Comparison of ENCODE assay signal across 1 cellular context in the genomic region with DNA sequence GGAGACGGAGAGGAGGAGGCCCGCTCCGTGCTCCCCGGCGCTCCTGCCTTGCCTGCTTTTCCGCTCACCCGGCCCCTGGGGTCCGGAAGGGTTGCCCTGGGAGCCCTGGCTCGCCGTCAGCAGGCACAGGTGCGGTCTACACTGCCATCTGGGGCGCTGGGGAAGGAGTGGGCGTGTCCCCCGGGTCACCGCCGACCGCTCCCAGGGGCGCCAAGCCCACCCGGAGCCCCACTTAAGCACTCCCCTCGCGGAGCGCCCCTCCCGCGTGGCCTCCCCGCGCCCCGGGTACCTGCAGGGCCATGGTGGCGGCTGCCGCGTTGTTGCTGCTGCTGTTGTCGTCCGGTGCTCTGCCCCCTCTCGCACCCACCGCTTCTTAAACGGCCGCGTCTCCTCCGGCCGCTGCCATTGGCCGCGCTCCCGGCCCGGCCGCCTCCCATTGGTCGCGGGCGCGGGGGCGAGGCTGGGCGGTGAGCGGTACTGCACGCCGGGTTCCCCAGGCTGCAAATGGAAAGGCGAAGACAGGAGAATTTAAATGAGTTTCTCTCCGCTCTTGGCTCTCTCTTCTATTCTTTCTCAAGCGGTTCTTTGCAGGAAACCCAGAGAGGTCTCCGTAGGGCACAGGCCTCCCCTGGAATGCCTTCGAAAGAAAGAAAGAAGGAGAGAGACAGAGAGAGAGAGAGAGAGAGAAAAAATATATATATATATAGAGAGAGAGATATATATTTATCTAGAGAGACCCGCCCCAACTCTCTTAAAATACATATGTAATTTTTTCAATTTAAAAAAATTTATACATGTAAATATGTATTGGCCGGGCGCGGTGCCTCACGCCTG.
TF ChIP-seq lines count a peak whose summit lies in the region.

A gene (minus strand): TSS at position 349 of the 834 bp plus-strand sequence. CDS start 48 bp downstream, at position 301.

TF ChIP-seq in K562, 482 proteins besides CTCF, POLR2A, EP300 and RAD21 (continued from another document and continues in another):
- TF ChIP-seq, protein P1, sequence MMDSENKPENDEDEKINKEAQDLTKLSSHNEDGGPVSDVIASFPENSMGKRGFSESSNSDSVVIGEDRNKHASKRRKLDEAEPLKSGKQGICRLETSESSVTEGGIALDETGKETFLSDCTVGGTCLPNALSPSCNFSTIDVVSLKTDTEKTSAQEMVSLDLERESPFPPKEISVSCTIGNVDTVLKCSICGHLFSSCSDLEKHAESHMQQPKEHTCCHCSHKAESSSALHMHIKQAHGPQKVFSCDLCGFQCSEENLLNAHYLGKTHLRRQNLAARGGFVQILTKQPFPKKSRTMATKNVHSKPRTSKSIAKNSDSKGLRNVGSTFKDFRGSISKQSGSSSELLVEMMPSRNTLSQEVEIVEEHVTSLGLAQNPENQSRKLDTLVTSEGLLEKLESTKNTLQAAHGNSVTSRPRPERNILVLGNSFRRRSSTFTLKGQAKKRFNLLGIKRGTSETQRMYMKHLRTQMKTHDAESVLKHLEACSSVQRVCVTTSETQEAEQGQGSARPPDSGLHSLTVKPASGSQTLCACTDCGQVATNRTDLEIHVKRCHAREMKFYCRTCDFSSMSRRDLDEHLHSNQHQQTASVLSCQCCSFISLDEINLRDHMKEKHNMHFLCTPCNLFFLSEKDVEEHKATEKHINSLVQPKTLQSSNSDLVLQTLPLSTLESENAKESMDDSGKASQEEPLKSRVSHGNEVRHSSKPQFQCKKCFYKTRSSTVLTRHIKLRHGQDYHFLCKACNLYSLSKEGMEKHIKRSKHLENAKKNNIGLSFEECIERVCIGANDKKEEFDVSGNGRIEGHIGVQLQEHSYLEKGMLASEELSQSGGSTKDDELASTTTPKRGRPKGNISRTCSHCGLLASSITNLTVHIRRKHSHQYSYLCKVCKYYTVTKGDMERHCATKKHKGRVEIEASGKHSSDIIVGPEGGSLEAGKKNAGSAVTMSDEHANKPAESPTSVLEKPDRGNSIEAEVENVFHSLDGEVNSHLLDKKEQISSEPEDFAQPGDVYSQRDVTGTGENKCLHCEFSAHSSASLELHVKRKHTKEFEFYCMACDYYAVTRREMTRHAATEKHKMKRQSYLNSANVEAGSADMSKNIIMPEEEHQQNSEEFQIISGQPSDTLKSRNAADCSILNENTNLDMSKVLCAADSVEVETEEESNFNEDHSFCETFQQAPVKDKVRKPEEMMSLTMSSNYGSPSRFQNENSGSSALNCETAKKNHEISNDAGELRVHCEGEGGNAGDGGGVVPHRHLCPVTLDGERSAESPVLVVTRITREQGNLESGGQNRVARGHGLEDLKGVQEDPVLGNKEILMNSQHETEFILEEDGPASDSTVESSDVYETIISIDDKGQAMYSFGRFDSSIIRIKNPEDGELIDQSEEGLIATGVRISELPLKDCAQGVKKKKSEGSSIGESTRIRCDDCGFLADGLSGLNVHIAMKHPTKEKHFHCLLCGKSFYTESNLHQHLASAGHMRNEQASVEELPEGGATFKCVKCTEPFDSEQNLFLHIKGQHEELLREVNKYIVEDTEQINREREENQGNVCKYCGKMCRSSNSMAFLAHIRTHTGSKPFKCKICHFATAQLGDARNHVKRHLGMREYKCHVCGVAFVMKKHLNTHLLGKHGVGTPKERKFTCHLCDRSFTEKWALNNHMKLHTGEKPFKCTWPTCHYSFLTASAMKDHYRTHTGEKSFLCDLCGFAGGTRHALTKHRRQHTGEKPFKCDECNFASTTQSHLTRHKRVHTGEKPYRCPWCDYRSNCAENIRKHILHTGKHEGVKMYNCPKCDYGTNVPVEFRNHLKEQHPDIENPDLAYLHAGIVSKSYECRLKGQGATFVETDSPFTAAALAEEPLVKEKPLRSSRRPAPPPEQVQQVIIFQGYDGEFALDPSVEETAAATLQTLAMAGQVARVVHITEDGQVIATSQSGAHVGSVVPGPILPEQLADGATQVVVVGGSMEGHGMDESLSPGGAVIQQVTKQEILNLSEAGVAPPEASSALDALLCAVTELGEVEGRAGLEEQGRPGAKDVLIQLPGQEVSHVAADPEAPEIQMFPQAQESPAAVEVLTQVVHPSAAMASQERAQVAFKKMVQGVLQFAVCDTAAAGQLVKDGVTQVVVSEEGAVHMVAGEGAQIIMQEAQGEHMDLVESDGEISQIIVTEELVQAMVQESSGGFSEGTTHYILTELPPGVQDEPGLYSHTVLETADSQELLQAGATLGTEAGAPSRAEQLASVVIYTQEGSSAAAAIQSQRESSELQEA (IDR thresholded peaks at IDR 0.05; ENCODE audit: low read depth) = no peak
- no peak for TF ChIP-seq GATAD2B (IDR thresholded peaks at IDR 0.05; ENCODE audit: borderline replicate concordance)
- peak; percentile 68; the same call in 1 of the 2 replicates for TF ChIP-seq CTBP1 (IDR thresholded peaks at IDR 0.05; ENCODE audit: borderline replicate concordance)
- no peak for TF ChIP-seq ZSCAN32 (CRISPR knock-in tag; IDR thresholded peaks at IDR 0.05)
- TF ChIP-seq, protein P2, sequence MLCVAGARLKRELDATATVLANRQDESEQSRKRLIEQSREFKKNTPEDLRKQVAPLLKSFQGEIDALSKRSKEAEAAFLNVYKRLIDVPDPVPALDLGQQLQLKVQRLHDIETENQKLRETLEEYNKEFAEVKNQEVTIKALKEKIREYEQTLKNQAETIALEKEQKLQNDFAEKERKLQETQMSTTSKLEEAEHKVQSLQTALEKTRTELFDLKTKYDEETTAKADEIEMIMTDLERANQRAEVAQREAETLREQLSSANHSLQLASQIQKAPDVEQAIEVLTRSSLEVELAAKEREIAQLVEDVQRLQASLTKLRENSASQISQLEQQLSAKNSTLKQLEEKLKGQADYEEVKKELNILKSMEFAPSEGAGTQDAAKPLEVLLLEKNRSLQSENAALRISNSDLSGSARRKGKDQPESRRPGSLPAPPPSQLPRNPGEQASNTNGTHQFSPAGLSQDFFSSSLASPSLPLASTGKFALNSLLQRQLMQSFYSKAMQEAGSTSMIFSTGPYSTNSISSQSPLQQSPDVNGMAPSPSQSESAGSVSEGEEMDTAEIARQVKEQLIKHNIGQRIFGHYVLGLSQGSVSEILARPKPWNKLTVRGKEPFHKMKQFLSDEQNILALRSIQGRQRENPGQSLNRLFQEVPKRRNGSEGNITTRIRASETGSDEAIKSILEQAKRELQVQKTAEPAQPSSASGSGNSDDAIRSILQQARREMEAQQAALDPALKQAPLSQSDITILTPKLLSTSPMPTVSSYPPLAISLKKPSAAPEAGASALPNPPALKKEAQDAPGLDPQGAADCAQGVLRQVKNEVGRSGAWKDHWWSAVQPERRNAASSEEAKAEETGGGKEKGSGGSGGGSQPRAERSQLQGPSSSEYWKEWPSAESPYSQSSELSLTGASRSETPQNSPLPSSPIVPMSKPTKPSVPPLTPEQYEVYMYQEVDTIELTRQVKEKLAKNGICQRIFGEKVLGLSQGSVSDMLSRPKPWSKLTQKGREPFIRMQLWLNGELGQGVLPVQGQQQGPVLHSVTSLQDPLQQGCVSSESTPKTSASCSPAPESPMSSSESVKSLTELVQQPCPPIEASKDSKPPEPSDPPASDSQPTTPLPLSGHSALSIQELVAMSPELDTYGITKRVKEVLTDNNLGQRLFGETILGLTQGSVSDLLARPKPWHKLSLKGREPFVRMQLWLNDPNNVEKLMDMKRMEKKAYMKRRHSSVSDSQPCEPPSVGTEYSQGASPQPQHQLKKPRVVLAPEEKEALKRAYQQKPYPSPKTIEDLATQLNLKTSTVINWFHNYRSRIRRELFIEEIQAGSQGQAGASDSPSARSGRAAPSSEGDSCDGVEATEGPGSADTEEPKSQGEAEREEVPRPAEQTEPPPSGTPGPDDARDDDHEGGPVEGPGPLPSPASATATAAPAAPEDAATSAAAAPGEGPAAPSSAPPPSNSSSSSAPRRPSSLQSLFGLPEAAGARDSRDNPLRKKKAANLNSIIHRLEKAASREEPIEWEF (CRISPR knock-in tag; IDR thresholded peaks at IDR 0.05) = no peak
- no peak for TF ChIP-seq RFX1 (IDR thresholded peaks at IDR 0.05)
- peak; percentile 61 for TF ChIP-seq ASH1L (IDR thresholded peaks at IDR 0.05; ENCODE audit: borderline replicate concordance, low read depth, partially characterized antibody)
- TF ChIP-seq FOXK1 (CRISPR knock-in tag; IDR thresholded peaks at IDR 0.05; ENCODE audit: borderline replicate concordance) = no peak
- TF ChIP-seq ZNF121 (CRISPR knock-in tag; conservative IDR thresholded peaks at IDR 0.05) = no peak
- TF ChIP-seq SP2 (IDR thresholded peaks at IDR 0.05; ENCODE audit: extremely low read depth, low read depth, low read length, poor library complexity, severe bottlenecking) = peak; percentile 13
- TF ChIP-seq BCL6 (CRISPR knock-in tag; IDR thresholded peaks at IDR 0.05) = no peak
- peak; percentile 45 for TF ChIP-seq CCNT2 (IDR thresholded peaks at IDR 0.05; ENCODE audit: borderline replicate concordance, extremely low read depth, insufficient read length, low read depth, low read length)
- TF ChIP-seq MTA3 (IDR thresholded peaks at IDR 0.05; ENCODE audit: borderline replicate concordance) = peak; percentile 52; the same call in 1 of the 2 replicates
- TF ChIP-seq NUFIP1 (IDR thresholded peaks at IDR 0.05; ENCODE audit: partially characterized antibody) = no peak
- peak in 1 of 3 experiments; percentile 40 for TF ChIP-seq YY1 (IDR thresholded peaks at IDR 0.05; ENCODE audit: borderline replicate concordance in 1 of 3, control insufficient read depth in 1 of 3, extremely low read depth in 1 of 3, insufficient read depth in 3 of 3, insufficient read length in 1 of 3, insufficient replicate concordance in 2 of 3, low read depth in 1 of 3, low read length in 2 of 3)
- TF ChIP-seq ZNF507 (tag; conservative IDR thresholded peaks at IDR 0.05) = no peak
- TF ChIP-seq HMGN3 (IDR thresholded peaks at IDR 0.05; ENCODE audit: borderline replicate concordance, extremely low read depth, insufficient read length, low read depth, low read length) = peak; percentile 63
- no peak for TF ChIP-seq TAF15 (IDR thresholded peaks at IDR 0.05; ENCODE audit: low read depth, low read length)
- 0 out of 2 replicates have a peak, but pooled peaks have one; percentile 5 for TF ChIP-seq KDM2B (CRISPR knock-in tag; IDR thresholded peaks at IDR 0.05)
- peak; percentile 22; the same call in 1 of the 2 replicates for TF ChIP-seq CREB1 (IDR thresholded peaks at IDR 0.05)
- TF ChIP-seq CREB1 (CRISPR knock-in tag; IDR thresholded peaks at IDR 0.05) = no peak
- TF ChIP-seq, protein P3, sequence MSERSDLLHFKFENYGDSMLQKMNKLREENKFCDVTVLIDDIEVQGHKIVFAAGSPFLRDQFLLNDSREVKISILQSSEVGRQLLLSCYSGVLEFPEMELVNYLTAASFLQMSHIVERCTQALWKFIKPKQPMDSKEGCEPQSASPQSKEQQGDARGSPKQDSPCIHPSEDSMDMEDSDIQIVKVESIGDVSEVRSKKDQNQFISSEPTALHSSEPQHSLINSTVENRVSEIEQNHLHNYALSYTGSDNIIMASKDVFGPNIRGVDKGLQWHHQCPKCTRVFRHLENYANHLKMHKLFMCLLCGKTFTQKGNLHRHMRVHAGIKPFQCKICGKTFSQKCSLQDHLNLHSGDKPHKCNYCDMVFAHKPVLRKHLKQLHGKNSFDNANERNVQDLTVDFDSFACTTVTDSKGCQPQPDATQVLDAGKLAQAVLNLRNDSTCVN (CRISPR knock-in tag; IDR thresholded peaks at IDR 0.05) = no peak
- TF ChIP-seq, protein P4, sequence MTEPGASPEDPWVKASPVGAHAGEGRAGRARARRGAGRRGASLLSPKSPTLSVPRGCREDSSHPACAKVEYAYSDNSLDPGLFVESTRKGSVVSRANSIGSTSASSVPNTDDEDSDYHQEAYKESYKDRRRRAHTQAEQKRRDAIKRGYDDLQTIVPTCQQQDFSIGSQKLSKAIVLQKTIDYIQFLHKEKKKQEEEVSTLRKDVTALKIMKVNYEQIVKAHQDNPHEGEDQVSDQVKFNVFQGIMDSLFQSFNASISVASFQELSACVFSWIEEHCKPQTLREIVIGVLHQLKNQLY (CRISPR knock-in tag; conservative IDR thresholded peaks at IDR 0.05) = no peak
- TF ChIP-seq ZFX (CRISPR knock-in tag; IDR thresholded peaks at IDR 0.05) = no peak
- TF ChIP-seq FOXA1 (IDR thresholded peaks at IDR 0.05; ENCODE audit: borderline replicate concordance) = no peak
- TF ChIP-seq MAFG (tag; conservative IDR thresholded peaks at IDR 0.05) = no peak
- no peak for TF ChIP-seq TBL1XR1 (IDR thresholded peaks at IDR 0.05; ENCODE audit: low read length in 2 of 2)
- TF ChIP-seq ZNF41 (CRISPR knock-in tag; conservative IDR thresholded peaks at IDR 0.05) = no peak
- TF ChIP-seq DDX20 (tag; IDR thresholded peaks at IDR 0.05; ENCODE audit: low read depth) = no peak
- peak; percentile 99 for TF ChIP-seq RBM25 (IDR thresholded peaks at IDR 0.05; ENCODE audit: low read depth, low read length, severe bottlenecking)
- TF ChIP-seq, protein P5, sequence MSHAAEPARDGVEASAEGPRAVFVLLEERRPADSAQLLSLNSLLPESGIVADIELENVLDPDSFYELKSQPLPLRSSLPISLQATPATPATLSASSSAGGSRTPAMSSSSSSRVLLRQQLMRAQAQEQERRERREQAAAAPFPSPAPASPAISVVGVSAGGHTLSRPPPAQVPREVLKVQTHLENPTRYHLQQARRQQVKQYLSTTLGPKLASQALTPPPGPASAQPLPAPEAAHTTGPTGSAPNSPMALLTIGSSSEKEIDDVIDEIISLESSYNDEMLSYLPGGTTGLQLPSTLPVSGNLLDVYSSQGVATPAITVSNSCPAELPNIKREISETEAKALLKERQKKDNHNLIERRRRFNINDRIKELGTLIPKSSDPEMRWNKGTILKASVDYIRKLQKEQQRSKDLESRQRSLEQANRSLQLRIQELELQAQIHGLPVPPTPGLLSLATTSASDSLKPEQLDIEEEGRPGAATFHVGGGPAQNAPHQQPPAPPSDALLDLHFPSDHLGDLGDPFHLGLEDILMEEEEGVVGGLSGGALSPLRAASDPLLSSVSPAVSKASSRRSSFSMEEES (CRISPR knock-in tag; IDR thresholded peaks at IDR 0.05) = no peak
- no peak for TF ChIP-seq MCM2 (IDR thresholded peaks at IDR 0.05; ENCODE audit: low read depth)
- TF ChIP-seq RBM34 (IDR thresholded peaks at IDR 0.05; ENCODE audit: borderline replicate concordance, insufficient read depth, low read length) = 0 out of 2 replicates have a peak, but pooled peaks have one; percentile 27
- TF ChIP-seq, protein P6, sequence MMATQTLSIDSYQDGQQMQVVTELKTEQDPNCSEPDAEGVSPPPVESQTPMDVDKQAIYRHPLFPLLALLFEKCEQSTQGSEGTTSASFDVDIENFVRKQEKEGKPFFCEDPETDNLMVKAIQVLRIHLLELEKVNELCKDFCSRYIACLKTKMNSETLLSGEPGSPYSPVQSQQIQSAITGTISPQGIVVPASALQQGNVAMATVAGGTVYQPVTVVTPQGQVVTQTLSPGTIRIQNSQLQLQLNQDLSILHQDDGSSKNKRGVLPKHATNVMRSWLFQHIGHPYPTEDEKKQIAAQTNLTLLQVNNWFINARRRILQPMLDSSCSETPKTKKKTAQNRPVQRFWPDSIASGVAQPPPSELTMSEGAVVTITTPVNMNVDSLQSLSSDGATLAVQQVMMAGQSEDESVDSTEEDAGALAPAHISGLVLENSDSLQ (IDR thresholded peaks at IDR 0.05) = no peak
- TF ChIP-seq, protein P7, sequence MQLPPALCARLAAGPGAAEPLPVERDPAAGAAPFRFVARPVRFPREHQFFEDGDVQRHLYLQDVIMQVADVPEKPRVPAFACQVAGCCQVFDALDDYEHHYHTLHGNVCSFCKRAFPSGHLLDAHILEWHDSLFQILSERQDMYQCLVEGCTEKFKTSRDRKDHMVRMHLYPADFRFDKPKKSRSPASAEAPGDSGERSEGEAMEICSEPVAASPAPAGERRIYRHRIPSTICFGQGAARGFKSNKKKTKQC (CRISPR knock-in tag; IDR thresholded peaks at IDR 0.05) = 0 out of 2 replicates have a peak, but pooled peaks have one; percentile 46
- no peak for TF ChIP-seq NFIC (IDR thresholded peaks at IDR 0.05)
